In genomic region chr5:44981708-44982107, GRCh38 we compare ENCODE assay signal across 33 cellular contexts.
"Had no signal": no experiment of that assay in that cellular context is flagged by ENCODE, and none has a peak within 500 bp of the region (broad histone marks: within the 10 kb centered on the region; RNA-seq: fewer than 3 reads in every experiment).

No MANE protein-coding gene starts in this region.

- DNase-seq: activated effector memory CD4-positive, alpha-beta T cell treated with anti-CD3 and anti-CD28 coated beads, Interleukin-2, amount 50 U/mL, for 16 hours; activated effector memory CD4-positive, alpha-beta T cell treated with Interleukin-2 at 50 U/mL for 16 hours; activated gamma-delta T cell; activated gamma-delta T cell treated with Interleukin-2 at 50 U/mL for 16 hours; activated naive CD4-positive, alpha-beta T cell; activated naive CD4-positive, alpha-beta T cell treated with anti-CD3 and anti-CD28 coated beads for 36 hours; activated naive CD4-positive, alpha-beta T cell treated with anti-CD3 and anti-CD28 coated beads, Interleukin-2, amount 10 ng/mL, durations not matched to agents 7 days and 5 days; activated naive CD4-positive, alpha-beta T cell treated with anti-CD3 and anti-CD28 coated beads, Interleukin-2, amount 50 U/mL, for 16 hours; activated naive CD4-positive, alpha-beta T cell treated with Interleukin-2 at 50 U/mL for 16 hours; activated naive CD8-positive, alpha-beta T cell treated with anti-CD3 and anti-CD28 coated beads for 36 hours; activated naive CD8-positive, alpha-beta T cell treated with anti-CD3 and anti-CD28 coated beads, Interleukin-2, amount 10 ng/mL, durations not matched to agents 7 days and 5 days; activated naive CD8-positive, alpha-beta T cell treated with anti-CD3 and anti-CD28 coated beads, Interleukin-2, amount 50 U/mL, for 24 hours; activated T-cell treated with anti-CD3 and anti-CD28 coated beads, Interleukin-2, amount 50 U/mL, for 24 hours; activated T-cell treated with anti-CD3 and anti-CD28 coated beads, Interleukin-2, amount 50 U/mL, for 4 hours; activated T-cell treated with anti-CD3 and anti-CD28 coated beads, Interleukin-2, amount 50 U/mL, for 48 hours; activated T-cell treated with anti-CD3 and anti-CD28 coated beads, Interleukin-2, amount 50 U/mL, for 72 hours; adrenal gland; amniotic stem cell; amygdala; anterior cingulate cortex; aorta; body of pancreas; brain microvascular endothelial cell; caudate nucleus; central memory CD4-positive, alpha-beta T cell; cerebellar nuclear complex had no signal

- H3K4me1 ChIP-seq: adrenal gland, ascending aorta, body of pancreas, breast epithelium had no signal

- FAIRE-seq: astrocyte, bronchial epithelial cell had no signal

- H3K36me3 ChIP-seq: adrenal gland, ascending aorta, brain microvascular endothelial cell, breast epithelium, cardiac muscle cell had no signal

- ATAC-seq: activated naive CD4-positive, alpha-beta T cell treated with anti-CD3 and anti-CD28 coated beads, Interleukin-2, amount 50 U/mL, for 72 hours; activated naive CD8-positive, alpha-beta T cell treated with anti-CD3 and anti-CD28 coated beads, Interleukin-2, amount 50 U/mL, for 24 hours; activated T-cell treated with anti-CD3 and anti-CD28 coated beads, Interleukin-2, amount 50 U/mL, for 4 hours; activated T-cell treated with anti-CD3 and anti-CD28 coated beads, Interleukin-2, amount 50 U/mL, for 72 hours; activated T-helper 17 cell treated with anti-CD3 and anti-CD28 coated beads, Interleukin-2, amount 50 U/mL, for 72 hours; body of pancreas had no signal

- H3K27me3 ChIP-seq: adrenal gland, ascending aorta, body of pancreas, brain microvascular endothelial cell, breast epithelium, cardiac muscle cell had no signal

- H3K27ac ChIP-seq: adrenal gland, ascending aorta, body of pancreas, brain microvascular endothelial cell, breast epithelium, cardiac muscle cell had no signal

- H3K4me3 ChIP-seq: adrenal gland, ascending aorta, body of pancreas, breast epithelium, cardiac muscle cell had no signal
